ENCODE assay signal across 8 cellular contexts in genomic region chr4:13548059-13548983, GRCh38. TPM values are rescaled to one million over a fixed set of nuclear protein-coding genes. Genes with fewer than 3 reads are reported as not detected.
DNase-seq lines count a peak whose midpoint lies in the region; ATAC-seq and TF ChIP-seq lines count a peak whose summit lies in the region.

No MANE protein-coding gene starts in this region.

- CTCF ChIA-PET in activated CD4-positive, alpha-beta T cell treated with anti-CD3 and anti-CD28 coated beads for 36 hours (lab: Charles Lee) = interaction anchor here (0.7 to 1.5 kb wide), 7 partner anchors 8 to 819 kb away, joined by 3 to 5 read pairs (median 4); no protein-coding TSS in a partner anchor

- H3K36me3 Mint-ChIP-seq in activated CD4-positive, alpha-beta T cell treated with anti-CD3 and anti-CD28 coated beads for 36 hours (ENCODE audit: low read depth) = no peaks in the 10 kb centered on the region
- no peaks in the 10 kb centered on the region for H3K36me3 Mint-ChIP-seq in stimulated activated memory B cell treated with anti-CD40 and anti-IgM and Interleukin-4, amounts not matched to agents 10 μg/mL and 1 μg/mL and 100 μg/mL, for 72 hours

- POLR2A ChIA-PET in activated CD4-positive, alpha-beta T cell treated with anti-CD3 and anti-CD28 coated beads for 36 hours (lab: Charles Lee) = no interaction called here

- H3K4me3 ChIP-seq in esophagus muscularis mucosa = peak overlapping the region; percentile 46 to 62 (median 52)

- H3K27me3 ChIP-seq in esophagus muscularis mucosa = peaks cover 7 to 81% (median 60%) of the 10 kb centered on the region in 4 donors

- no peaks in the 10 kb centered on the region for H3K36me3 ChIP-seq in esophagus muscularis mucosa

- peaks cover 0 to 6% (median 1%) of the 10 kb centered on the region in 4 donors for H3K9me3 ChIP-seq in esophagus muscularis mucosa

- peak overlapping the region; percentile 69 for H3K4me3 Mint-ChIP-seq in activated CD4-positive, alpha-beta T cell treated with anti-CD3 and anti-CD28 coated beads for 36 hours
- H3K4me3 Mint-ChIP-seq in stimulated activated memory B cell treated with anti-CD40 and anti-IgM and Interleukin-4, amounts not matched to agents 10 μg/mL and 1 μg/mL and 100 μg/mL, for 72 hours = peak overlapping the region; percentile 62

- H3K27ac Mint-ChIP-seq in activated CD4-positive, alpha-beta T cell treated with anti-CD3 and anti-CD28 coated beads for 36 hours = no peak overlapping the region
- H3K27ac Mint-ChIP-seq in stimulated activated memory B cell treated with anti-CD40 and anti-IgM and Interleukin-4, amounts not matched to agents 10 μg/mL and 1 μg/mL and 100 μg/mL, for 72 hours = peak overlapping the region; percentile 38

- no peak for TF ChIP-seq CTCF in esophagus muscularis mucosa (IDR thresholded peaks at IDR 0.05)

- intact Hi-C loops in activated CD4-positive, alpha-beta T cell treated with anti-CD3 and anti-CD28 coated beads for 36 hours (cut with DNase I, micrococcal nuclease) = loop anchor here in 1 of 2 experiments (1.0 to 2.0 kb wide), 2 partner anchors 64 to 696 kb away; partner anchors contain the start of gene RAB28
- intact Hi-C loops in esophagus muscularis mucosa (cut with DNase I) = loop anchor here (2.0 kb wide), 2 partner anchors 696 to 820 kb away; no protein-coding TSS in a partner anchor

- ATAC-seq in activated CD4-positive, alpha-beta T cell treated with anti-CD3 and anti-CD28 coated beads for 36 hours = no peak
- ATAC-seq in stimulated activated memory B cell treated with anti-CD40 and anti-IgM and Interleukin-4, amounts not matched to agents 10 μg/mL and 1 μg/mL and 100 μg/mL, for 72 hours = no peak
- no peak for ATAC-seq in HG03520 (IDR thresholded peaks at IDR 0.05; ENCODE audit: unreplicated experiment)

- H3K27me3 Mint-ChIP-seq in activated CD4-positive, alpha-beta T cell treated with anti-CD3 and anti-CD28 coated beads for 36 hours = peaks cover 64% of the 10 kb centered on the region
- peaks cover 87% of the 10 kb centered on the region for H3K27me3 Mint-ChIP-seq in stimulated activated memory B cell treated with anti-CD40 and anti-IgM and Interleukin-4, amounts not matched to agents 10 μg/mL and 1 μg/mL and 100 μg/mL, for 72 hours

- H3K9me3 Mint-ChIP-seq in activated CD4-positive, alpha-beta T cell treated with anti-CD3 and anti-CD28 coated beads for 36 hours (ENCODE audit: low read depth) = no peaks in the 10 kb centered on the region
- H3K9me3 Mint-ChIP-seq in stimulated activated memory B cell treated with anti-CD40 and anti-IgM and Interleukin-4, amounts not matched to agents 10 μg/mL and 1 μg/mL and 100 μg/mL, for 72 hours = peaks cover 21% of the 10 kb centered on the region

- peak; percentile 27 for DNase-seq in activated CD4-positive, alpha-beta T cell treated with anti-CD3 and anti-CD28 coated beads for 36 hours
- DNase-seq in activated CD4-positive, alpha-beta T cell treated with anti-CD3 and anti-CD28 coated beads for 48 hours = no peak
- DNase-seq in NCI-H510A (lab: John Stamatoyannopoulos, UW) = peak; percentile 0
- DNase-seq in esophagus muscularis mucosa (ENCODE audit: extremely low spot score) = no peak
- DNase-seq in epidermal melanocyte (ENCODE audit: insufficient read length, low spot score) = no peak
- no peak for DNase-seq in NCI-H187 (lab: John Stamatoyannopoulos, UW)

- peaks cover 38 to 54% (median 47%) of the 10 kb centered on the region in 4 donors for H3K4me1 ChIP-seq in esophagus muscularis mucosa

- TF ChIP-seq EP300 in esophagus muscularis mucosa (IDR thresholded peaks at IDR 0.05) = no peak

- peak overlapping the region; percentile 32 to 67 (median 43) for H3K27ac ChIP-seq in esophagus muscularis mucosa (replicated peaks in 1 of 4)

- WGBS in esophagus muscularis mucosa = 8% methylated on average over 31 of the region's 35 CpGs

- TF ChIP-seq POLR2A in esophagus muscularis mucosa (IDR thresholded peaks at IDR 0.05; ENCODE audit: low read depth) = no peak

- peaks cover 33% of the 10 kb centered on the region for H3K4me1 Mint-ChIP-seq in activated CD4-positive, alpha-beta T cell treated with anti-CD3 and anti-CD28 coated beads for 36 hours
- peaks cover 30% of the 10 kb centered on the region for H3K4me1 Mint-ChIP-seq in stimulated activated memory B cell treated with anti-CD40 and anti-IgM and Interleukin-4, amounts not matched to agents 10 μg/mL and 1 μg/mL and 100 μg/mL, for 72 hours

RNA-seq across cellular contexts. Expression of gene NKX3-2, which starts 4.0 kb away (rescaled TPM):
- total RNA-seq in activated CD4-positive, alpha-beta T cell treated with anti-CD3 and anti-CD28 coated beads for 36 hours = not detected
- total RNA-seq in esophagus muscularis mucosa = 1 to 10 TPM; 1.2 to 7.0 (median 4.7) TPM

Comparison
In these comparisons a context has a peak if more than half of its experiments do, and no peak if none do; other contexts are left out.
1. DNase-seq: peak in activated CD4-positive, alpha-beta T cell treated with anti-CD3 and anti-CD28 coated beads for 36 hours (single experiment) and NCI-H510A (single experiment); none in activated CD4-positive, alpha-beta T cell treated with anti-CD3 and anti-CD28 coated beads for 48 hours (single experiment), esophagus muscularis mucosa (single experiment), epidermal melanocyte (single experiment) and NCI-H187 (0 of 2).